ENCODE assay signal across 23 cellular contexts in the genomic region with DNA sequence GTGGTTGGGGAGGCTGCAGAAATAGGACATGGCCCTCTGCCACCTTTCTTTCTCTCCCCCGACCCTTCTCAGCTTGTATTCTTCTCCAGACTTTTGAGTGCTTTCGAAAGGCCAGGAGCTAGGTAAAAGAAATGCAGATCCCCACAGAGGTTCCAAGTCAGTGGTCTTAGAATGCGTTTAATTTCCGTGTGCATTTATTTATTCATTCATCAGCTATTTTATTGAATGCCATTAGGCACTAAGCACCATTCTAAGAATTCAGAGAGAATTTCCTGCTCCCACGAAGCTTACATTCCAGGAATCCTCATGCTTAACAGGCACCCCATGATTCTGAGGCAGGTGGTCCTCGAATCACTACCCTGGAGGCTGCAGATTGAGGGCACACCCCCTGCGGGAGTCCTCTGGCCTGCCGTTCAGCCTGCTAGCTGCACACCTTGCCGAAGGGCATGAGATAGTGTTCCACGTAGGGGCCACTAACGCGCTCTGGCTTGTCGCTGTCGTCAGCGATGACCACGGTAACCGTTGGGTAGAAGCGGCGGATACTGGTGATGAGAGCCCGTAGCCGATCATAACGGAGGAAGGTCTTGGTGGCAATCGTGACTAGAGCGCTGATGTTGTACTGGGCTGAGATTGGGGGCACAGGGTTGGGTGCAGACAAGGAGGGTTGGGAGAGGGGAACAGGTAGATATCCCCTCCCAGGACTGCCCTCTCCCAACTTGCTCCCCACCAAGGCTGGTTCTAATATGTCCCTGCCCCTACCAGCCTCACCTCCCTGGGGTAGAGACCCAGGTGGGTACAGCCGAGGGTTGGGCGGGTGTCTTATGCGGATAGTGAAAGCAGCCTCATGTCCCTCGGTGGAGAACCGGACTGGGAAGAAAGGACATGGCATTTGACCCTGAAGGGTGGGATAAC. TPM values are rescaled to one million over a fixed set of nuclear protein-coding genes. Genes with fewer than 3 reads are reported as not detected.
A peak's percentile ranks its signal among the peaks of the same experiment; 100 is the strongest.
DNase-seq lines count a peak whose midpoint lies in the region; ATAC-seq and TF ChIP-seq lines count a peak whose summit lies in the region.
"Had no signal": no experiment of that assay in that cellular context is flagged by ENCODE, and none has a peak within 500 bp of the region (broad histone marks: within the 10 kb centered on the region; RNA-seq: fewer than 3 reads in every experiment).

No MANE protein-coding gene starts in this region.

- H3K27me3 Mint-ChIP-seq in activated naive CD4-positive, alpha-beta T cell treated with anti-CD3 and anti-CD28 coated beads, Interleukin-2, amount 50 U/mL, for 24 hours = peaks cover 65% of the 10 kb centered on the region
- H3K27me3 Mint-ChIP-seq in naive thymus-derived CD4-positive, alpha-beta T cell = peaks cover 68 to 90% (median 73%) of the 10 kb centered on the region in 5 donors
- H3K27me3 Mint-ChIP-seq in type B pancreatic cell = peaks cover 88% of the 10 kb centered on the region

- H3K4me1 ChIP-seq in naive thymus-derived CD4-positive, alpha-beta T cell (ENCODE audit: control insufficient read depth in 2 of 2, insufficient read depth in 2 of 2, low read length in 2 of 2) = peaks cover 8% of the 10 kb centered on the region in 2 donors

- peak overlapping the region; percentile 51 for H3K4me3 Mint-ChIP-seq in activated naive CD4-positive, alpha-beta T cell treated with anti-CD3 and anti-CD28 coated beads, Interleukin-2, amount 50 U/mL, for 24 hours
- peak overlapping the region in 7 of 10 donors; percentile 36 to 69 (median 57) for H3K4me3 Mint-ChIP-seq in naive thymus-derived CD4-positive, alpha-beta T cell
- H3K4me3 Mint-ChIP-seq in type B pancreatic cell = no peak overlapping the region
- H3K4me3 Mint-ChIP-seq: dendritic cell treated with granulocyte-macrophage colony-stimulating factor and Interleukin-4, amounts not matched to agents 40 ng/mL and 50 ng/mL, for 4 days had no signal

- DNase-seq in activated naive CD4-positive, alpha-beta T cell (lab: John Stamatoyannopoulos, UW) = no peak
- peak; percentile 41 for DNase-seq in coronary artery (ENCODE audit: low spot score)
- DNase-seq in naive thymus-derived CD4-positive, alpha-beta T cell = no peak
- DNase-seq in type B pancreatic cell (ENCODE audit: extremely low spot score, unreplicated experiment) = peak; percentile 57
- no peak for DNase-seq in iPS-NIHi11 (ENCODE audit: low spot score)
- DNase-seq in AG08395 (ENCODE audit: low spot score) = no peak
- no peak for DNase-seq in NCI-H146 (lab: John Stamatoyannopoulos, UW)
- DNase-seq: ACHN; activated CD4-positive, alpha-beta T cell treated with anti-CD3 and anti-CD28 coated beads for 4 hours; CD4-positive, CD25-positive, alpha-beta regulatory T cell; DMS79; foreskin melanocyte; left ventricle myocardium superior; NCI-H1436; NCI-H2171; NCI-H748 treated with DMSO at 0.1 percent for 48 hours; stimulated activated CD4-positive, alpha-beta T cell treated with anti-CD3 and anti-CD28 coated beads, Interleukin-12 subunit alpha, Interleukin-12 subunit beta, amount 100 ng/mL, for 4 hours had no signal

- peaks cover 12% of the 10 kb centered on the region for H3K4me1 Mint-ChIP-seq in activated naive CD4-positive, alpha-beta T cell treated with anti-CD3 and anti-CD28 coated beads, Interleukin-2, amount 50 U/mL, for 24 hours
- H3K4me1 Mint-ChIP-seq in naive thymus-derived CD4-positive, alpha-beta T cell = peaks cover 0 to 20% (median 12%) of the 10 kb centered on the region in 7 donors
- no peaks in the 10 kb centered on the region for H3K4me1 Mint-ChIP-seq in type B pancreatic cell (ENCODE audit: unreplicated experiment)

- no peak for ATAC-seq in naive thymus-derived CD4-positive, alpha-beta T cell
- ATAC-seq: left ventricle myocardium superior had no signal

- POLR2A ChIA-PET in naive thymus-derived CD4-positive, alpha-beta T cell (lab: Charles Lee) = interaction anchor here (1.0 to 1.7 kb wide), 2 partner anchors 23 to 47 kb away, joined by 3 to 4 read pairs; no protein-coding TSS in a partner anchor

- no peaks in the 10 kb centered on the region for H3K36me3 Mint-ChIP-seq in activated naive CD4-positive, alpha-beta T cell treated with anti-CD3 and anti-CD28 coated beads, Interleukin-2, amount 50 U/mL, for 24 hours
- H3K36me3 Mint-ChIP-seq in naive thymus-derived CD4-positive, alpha-beta T cell = no peaks in the 10 kb centered on the region
- peaks cover 3% of the 10 kb centered on the region for H3K36me3 Mint-ChIP-seq in type B pancreatic cell
- H3K36me3 Mint-ChIP-seq: activated naive CD4-positive, alpha-beta T cell treated with anti-CD3 and anti-CD28 coated beads, Interleukin-2, amount 50 U/mL, for 72 hours; CD4-positive, CD25-positive, alpha-beta regulatory T cell had no signal

- CTCF ChIA-PET in naive thymus-derived CD4-positive, alpha-beta T cell (lab: Charles Lee) = interaction anchor here (1.1 kb wide), 1 partner anchor 45 kb away, joined by 6 read pairs; no protein-coding TSS in a partner anchor

- peaks cover 6 to 35% of the 10 kb centered on the region in 2 donors for H3K27me3 ChIP-seq in naive thymus-derived CD4-positive, alpha-beta T cell (ENCODE audit: control insufficient read depth in 2 of 2, insufficient read depth in 2 of 2, low read length in 2 of 2)

- intact Hi-C loops in naive thymus-derived CD4-positive, alpha-beta T cell (cut with micrococcal nuclease) = loop anchor here in 1 of 2 donors (10.0 kb wide), 1 partner anchor 384 kb away; no protein-coding TSS in a partner anchor

- TF ChIP-seq CTCF in coronary artery (IDR thresholded peaks at IDR 0.05) (no peak), type B pancreatic cell (conservative IDR thresholded peaks at IDR 0.05) (no peak)

- no peaks in the 10 kb centered on the region for H3K9me3 ChIP-seq in naive thymus-derived CD4-positive, alpha-beta T cell (ENCODE audit: control insufficient read depth in 2 of 3, low read length in 3 of 3)
- H3K9me3 ChIP-seq: thyroid gland had no signal

- no peaks in the 10 kb centered on the region for H3K9me3 Mint-ChIP-seq in activated naive CD4-positive, alpha-beta T cell treated with anti-CD3 and anti-CD28 coated beads, Interleukin-2, amount 50 U/mL, for 24 hours
- no peaks in the 10 kb centered on the region for H3K9me3 Mint-ChIP-seq in naive thymus-derived CD4-positive, alpha-beta T cell
- H3K9me3 Mint-ChIP-seq in type B pancreatic cell = no peaks in the 10 kb centered on the region
- H3K9me3 Mint-ChIP-seq: activated naive CD4-positive, alpha-beta T cell treated with anti-CD3 and anti-CD28 coated beads, Interleukin-2, amount 50 U/mL, for 72 hours; dendritic cell treated with granulocyte-macrophage colony-stimulating factor and Interleukin-4, amounts not matched to agents 40 ng/mL and 50 ng/mL, for 4 days had no signal

- no peak overlapping the region for H3K4me3 ChIP-seq in coronary artery
- H3K4me3 ChIP-seq in naive thymus-derived CD4-positive, alpha-beta T cell (ENCODE audit: low read length) = no peak overlapping the region
- H3K4me3 ChIP-seq: thyroid gland had no signal

- H3K27ac ChIP-seq in coronary artery = no peak overlapping the region
- no peak overlapping the region for H3K27ac ChIP-seq in naive thymus-derived CD4-positive, alpha-beta T cell (ENCODE audit: low read depth, low read length)
- H3K27ac ChIP-seq: epithelial cell of prostate, thyroid gland had no signal

- peak overlapping the region; percentile 4 for H3K27ac Mint-ChIP-seq in activated naive CD4-positive, alpha-beta T cell treated with anti-CD3 and anti-CD28 coated beads, Interleukin-2, amount 50 U/mL, for 24 hours
- no peak overlapping the region for H3K27ac Mint-ChIP-seq in naive thymus-derived CD4-positive, alpha-beta T cell
- no peak overlapping the region for H3K27ac Mint-ChIP-seq in type B pancreatic cell
- H3K27ac Mint-ChIP-seq: activated naive CD4-positive, alpha-beta T cell treated with anti-CD3 and anti-CD28 coated beads, Interleukin-2, amount 50 U/mL, for 72 hours; brain; dendritic cell treated with granulocyte-macrophage colony-stimulating factor and Interleukin-4, amounts not matched to agents 40 ng/mL and 50 ng/mL, for 4 days had no signal

- H3K36me3 ChIP-seq in naive thymus-derived CD4-positive, alpha-beta T cell (ENCODE audit: control insufficient read depth in 2 of 3, insufficient read depth in 3 of 3, low read length in 3 of 3) = no peaks in the 10 kb centered on the region
- H3K36me3 ChIP-seq: thyroid gland had no signal

RNA-seq across cellular contexts. Expression of a gene that starts 4.5 kb away (rescaled TPM):
- 1 to 10 TPM in 1 of 5 experiments, not detected in 4; 1.4 TPM for total RNA-seq in naive thymus-derived CD4-positive, alpha-beta T cell
- not detected for polyA plus RNA-seq in naive thymus-derived CD4-positive, alpha-beta T cell
- 0.64 and 5.9 TPM in 2 replicates for total RNA-seq in type B pancreatic cell (ENCODE audit: low replicate concordance)
- total RNA-seq: CD4-positive, CD25-positive, alpha-beta regulatory T cell had no signal
- polyA plus RNA-seq: CD4-positive, CD25-positive, alpha-beta regulatory T cell had no signal

RNA-seq across cellular contexts. Expression of a gene that starts 17.3 kb away (rescaled TPM):
- 1 to 10 TPM in 1 of 5 experiments, under 1 TPM in 4; 0.29 to 1.2 (median 0.84) TPM for total RNA-seq in naive thymus-derived CD4-positive, alpha-beta T cell
- not detected for polyA plus RNA-seq in naive thymus-derived CD4-positive, alpha-beta T cell
- 4.7 and 34.6 TPM in 2 replicates for total RNA-seq in type B pancreatic cell (ENCODE audit: low replicate concordance)
- polyA plus RNA-seq: CD4-positive, CD25-positive, alpha-beta regulatory T cell had no signal

RNA-seq across cellular contexts. Expression of a gene that starts 23.9 kb away (rescaled TPM):
- total RNA-seq in naive thymus-derived CD4-positive, alpha-beta T cell = 10 to 100 TPM; 25.1 to 42.5 (median 35.6) TPM
- polyA plus RNA-seq in naive thymus-derived CD4-positive, alpha-beta T cell = 1 to 10 TPM; 5.3 to 6.7 TPM
- total RNA-seq in type B pancreatic cell (ENCODE audit: low replicate concordance) = 21.5 and 65.5 TPM in 2 replicates

RNA-seq across cellular contexts. Expression of a gene that starts 37.5 kb away (rescaled TPM):
- total RNA-seq in naive thymus-derived CD4-positive, alpha-beta T cell = 10 to 100 TPM; 20.1 to 29.7 (median 21.9) TPM
- 10 to 100 TPM; 18.5 to 29.7 TPM for polyA plus RNA-seq in naive thymus-derived CD4-positive, alpha-beta T cell
- 27.6 and 35.6 TPM in 2 replicates for total RNA-seq in type B pancreatic cell (ENCODE audit: low replicate concordance)

Comparison
In these comparisons a context has a peak if more than half of its experiments do, and no peak if none do; other contexts are left out.
1. DNase-seq: peak in coronary artery (single experiment) and type B pancreatic cell (single experiment); none in activated naive CD4-positive, alpha-beta T cell (0 of 4), naive thymus-derived CD4-positive, alpha-beta T cell (0 of 9), iPS-NIHi11 (single experiment), AG08395 (single experiment) and NCI-H146 (single experiment).